ENCODE assay signal across 8 cellular contexts in genomic region chr9:96219615-96220257, GRCh38.
DNase-seq lines count a peak whose midpoint lies in the region; ATAC-seq and TF ChIP-seq lines count a peak whose summit lies in the region.

No MANE protein-coding gene starts in this region.

- H3K9me3 Mint-ChIP-seq in endothelial cell (ENCODE audit: unreplicated experiment) (no peaks in the 10 kb centered on the region), neural crest cell (peaks cover 8% of the 10 kb centered on the region)

- TF ChIP-seq CTCF in GM13977 (IDR thresholded peaks at IDR 0.05; ENCODE audit: extremely low read depth, insufficient read depth, missing control alignments) = peak; percentile 63
- TF ChIP-seq CTCF in endothelial cell (IDR thresholded peaks at IDR 0.05; ENCODE audit: unreplicated experiment) = peak; percentile 73
- peak; percentile 64 for TF ChIP-seq CTCF in neural crest cell (conservative IDR thresholded peaks at IDR 0.05)

- H3K36me3 Mint-ChIP-seq in endothelial cell (ENCODE audit: low read depth, unreplicated experiment) (no peaks in the 10 kb centered on the region), neural crest cell (ENCODE audit: low read depth) (peaks cover 8% of the 10 kb centered on the region)

- in situ Hi-C loops in GM13977 (cut with MboI; ENCODE audit: low pct_unique_long_range_greater_than_20kb, low sequenced_read_pairs, unreplicated experiment) = no loop called here

- ATAC-seq in HG03378 (IDR thresholded peaks at IDR 0.05; ENCODE audit: unreplicated experiment) = no peak

- H3K27ac Mint-ChIP-seq in endothelial cell (ENCODE audit: unreplicated experiment) = no peak overlapping the region
- no peak overlapping the region for H3K27ac Mint-ChIP-seq in neural crest cell (ENCODE audit: unreplicated experiment)

- no peak overlapping the region for H3K4me3 Mint-ChIP-seq in endothelial cell (ENCODE audit: unreplicated experiment)
- no peak overlapping the region for H3K4me3 Mint-ChIP-seq in neural crest cell

- H3K4me1 Mint-ChIP-seq in endothelial cell (ENCODE audit: unreplicated experiment) = peaks cover 19% of the 10 kb centered on the region
- peaks cover 27% of the 10 kb centered on the region for H3K4me1 Mint-ChIP-seq in neural crest cell

- DNase-seq in GM13977 (ENCODE audit: low spot score) (peak; percentile 62), endothelial cell (ENCODE audit: low spot score) (peak; percentile 30), neural crest cell (ENCODE audit: low read depth, low spot score) (no peak), medulla oblongata (ENCODE audit: extremely low spot score) (no peak), NCI-H510A (lab: John Stamatoyannopoulos, UW) (no peak), dedifferentiated amniotic fluid mesenchymal stem cell (ENCODE audit: extremely low spot score) (no peak)
- DNase-seq in activated CD4-positive, alpha-beta T cell treated with anti-CD3 and anti-CD28 coated beads for 48 hours = peak; percentile 60

- H3K27me3 Mint-ChIP-seq in endothelial cell (ENCODE audit: unreplicated experiment) (peaks cover 4% of the 10 kb centered on the region), neural crest cell (ENCODE audit: low read depth) (peaks cover 4% of the 10 kb centered on the region)

Comparison
In these comparisons a context has a peak if more than half of its experiments do, and no peak if none do; other contexts are left out.
1. DNase-seq: peak in GM13977 (single experiment), activated CD4-positive, alpha-beta T cell treated with anti-CD3 and anti-CD28 coated beads for 48 hours (single experiment) and endothelial cell (single experiment); none in neural crest cell (single experiment), medulla oblongata (single experiment), NCI-H510A (single experiment) and dedifferentiated amniotic fluid mesenchymal stem cell (single experiment).
2. Peak in every context shown above with its lines, with median percentiles within 50 percentile points of each other: CTCF ChIP-seq.